In the genomic region with DNA sequence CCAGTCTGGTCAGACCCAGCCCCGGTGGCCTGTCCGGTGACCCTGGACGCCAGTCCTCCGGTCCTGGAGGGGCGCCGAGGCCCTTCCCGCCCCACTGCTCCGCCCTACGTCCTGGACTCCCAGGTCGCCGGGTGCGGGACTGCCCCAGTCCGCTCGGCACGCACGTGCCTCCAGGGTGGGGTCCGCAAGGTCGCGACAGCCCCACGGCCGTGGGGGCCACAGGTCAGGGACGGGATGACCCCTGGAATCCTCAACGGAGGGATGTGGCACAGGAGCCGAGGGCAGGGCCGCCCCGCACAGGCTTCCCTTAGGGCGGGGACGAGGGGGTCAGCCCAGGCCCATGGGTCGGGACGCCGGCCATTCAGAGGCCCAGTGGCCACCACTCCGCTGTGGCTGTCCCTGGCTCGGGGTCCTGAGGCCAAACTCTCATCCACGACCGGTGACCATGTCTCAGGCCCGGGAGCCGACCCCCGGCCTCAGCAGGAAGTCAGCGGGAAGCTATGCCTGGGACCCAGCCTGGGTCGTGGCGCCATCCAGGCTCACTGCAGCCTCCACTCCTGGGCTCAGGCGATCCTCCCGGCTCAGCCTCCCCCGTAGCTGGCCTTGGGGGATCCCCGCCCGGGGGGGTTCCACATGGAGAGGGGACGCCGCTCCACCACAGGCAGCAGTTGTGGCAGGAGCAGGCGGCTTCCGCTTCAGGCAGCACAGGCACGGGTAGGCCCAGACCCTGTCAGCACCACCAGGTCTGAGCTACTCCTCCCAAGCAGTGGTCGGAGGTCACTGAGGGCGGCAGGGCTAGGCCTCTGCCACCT, we compare ENCODE assay signal across 1 cellular context.
TF ChIP-seq lines count a peak whose summit lies in the region.

No MANE protein-coding gene starts in this region.

TF ChIP-seq in endothelial cell of umbilical vein, 7 proteins besides CTCF, POLR2A, EP300 and RAD21:
- TF ChIP-seq, protein P1, sequence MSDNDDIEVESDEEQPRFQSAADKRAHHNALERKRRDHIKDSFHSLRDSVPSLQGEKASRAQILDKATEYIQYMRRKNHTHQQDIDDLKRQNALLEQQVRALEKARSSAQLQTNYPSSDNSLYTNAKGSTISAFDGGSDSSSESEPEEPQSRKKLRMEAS (IDR thresholded peaks at IDR 0.05; ENCODE audit: insufficient read depth, insufficient read length) = no peak
- TF ChIP-seq FOS (IDR thresholded peaks at IDR 0.05; ENCODE audit: borderline replicate concordance, insufficient read depth, low read length) = no peak
- TF ChIP-seq GATA2 (IDR thresholded peaks at IDR 0.05; ENCODE audit: insufficient read depth, insufficient read length, low read depth, low read length) = no peak
- no peak for TF ChIP-seq MYC (IDR thresholded peaks at IDR 0.05; ENCODE audit: low read depth, low read length)
- no peak for TF ChIP-seq POLR2AphosphoS5 (IDR thresholded peaks at IDR 0.05; ENCODE audit: insufficient read depth, low read depth, low read length)
- TF ChIP-seq JUN (IDR thresholded peaks at IDR 0.05; ENCODE audit: borderline replicate concordance, insufficient read depth, insufficient read length, low read depth) = no peak
- no peak for TF ChIP-seq EZH2 (IDR thresholded peaks at IDR 0.05; ENCODE audit: borderline replicate concordance, low read depth, low read length, severe bottlenecking)
TF ChIP-seq in endothelial cell of umbilical vein: peak in this region for 0.
